Comparison of ENCODE assay signal across 9 cellular contexts in the genomic region with DNA sequence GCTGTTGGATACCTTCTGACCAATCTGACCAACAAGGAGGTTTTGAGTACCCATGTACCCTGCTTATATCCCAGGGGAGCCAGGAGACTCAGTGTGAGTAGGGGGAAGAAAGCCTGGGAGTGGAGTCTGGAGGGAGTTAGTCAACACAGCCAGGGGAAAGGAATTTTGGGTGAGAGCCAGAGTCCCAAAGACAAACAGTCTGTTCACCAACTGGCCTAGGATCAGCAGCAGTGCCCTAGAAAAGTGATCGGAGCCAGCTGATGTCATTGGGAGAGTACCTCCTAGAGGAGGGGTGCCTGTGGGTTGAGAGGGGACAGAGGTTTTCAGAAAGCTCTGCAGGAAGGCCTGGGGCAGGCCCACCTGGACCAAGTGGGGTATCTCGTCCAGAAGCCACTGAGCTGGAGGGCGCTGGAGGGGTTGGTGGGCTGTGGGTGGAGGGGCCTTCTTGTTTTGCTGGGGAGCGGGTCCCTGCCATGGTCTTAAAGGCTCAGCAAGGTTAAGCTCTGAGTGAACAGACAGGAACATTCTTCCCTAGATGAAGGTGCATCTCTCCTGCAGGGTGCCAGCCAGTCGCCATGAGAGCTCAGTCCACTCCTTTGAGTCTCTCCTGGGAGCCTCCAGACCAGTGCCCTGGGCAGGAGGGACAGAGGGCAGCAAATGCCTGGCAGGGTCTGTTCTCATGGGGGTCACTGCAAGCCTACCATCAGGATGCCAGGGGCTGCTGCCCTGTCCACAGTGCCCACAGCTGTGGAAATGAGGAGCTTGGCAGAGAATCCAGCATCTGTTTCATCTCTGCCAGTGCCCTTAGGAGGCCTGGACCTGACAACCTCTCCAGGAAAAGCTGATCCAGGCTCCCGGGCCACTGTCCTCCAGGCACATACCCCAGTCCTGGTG.
DNase-seq lines count a peak whose midpoint lies in the region; ATAC-seq and TF ChIP-seq lines count a peak whose summit lies in the region.
"Had no signal": no experiment of that assay in that cellular context is flagged by ENCODE, and none has a peak within 500 bp of the region (broad histone marks: within the 10 kb centered on the region; RNA-seq: fewer than 3 reads in every experiment).

No MANE protein-coding gene starts in this region.

- H4K20me1 ChIP-seq in HCT116 (ENCODE audit: insufficient read depth) (no peaks in the 10 kb centered on the region), hepatocyte (ENCODE audit: insufficient read depth, poor library complexity, severe bottlenecking) (no peaks in the 10 kb centered on the region)

- H3K9me2 ChIP-seq in HCT116 (ENCODE audit: insufficient read depth) (no peaks in the 10 kb centered on the region), hepatocyte (replicated peaks; ENCODE audit: insufficient read depth) (no peaks in the 10 kb centered on the region)

- ATAC-seq in HCT116: peak; percentile 64
- ATAC-seq: activated naive CD8-positive, alpha-beta T cell treated with anti-CD3 and anti-CD28 coated beads, Interleukin-2, amount 50 U/mL, for 24 hours had no signal

- intact Hi-C loops in HCT116 (cut with micrococcal nuclease): no loop called here
- intact Hi-C loops in ascending aorta (cut with DNase I): loop anchor here (2.0 to 5.0 kb wide), 3 partner anchors 20 to 624 kb away; no protein-coding TSS in a partner anchor

- H3K79me2 ChIP-seq in HCT116 (ENCODE audit: insufficient read depth, low read length) (no peaks in the 10 kb centered on the region), hepatocyte (peaks cover 12% of the 10 kb centered on the region)

- peak overlapping the region; percentile 26; the same call in 1 of the 2 replicates for H3K4me2 ChIP-seq in HCT116 (ENCODE audit: low read length)
- H3K4me2 ChIP-seq in hepatocyte: no peak overlapping the region

- H3K36me3 ChIP-seq in HCT116 (ENCODE audit: control insufficient read depth in 1 of 2, insufficient read depth in 2 of 2, low read length in 2 of 2) (no peaks in the 10 kb centered on the region), ascending aorta (peaks cover 0 to 3% of the 10 kb centered on the region in 2 donors), hepatocyte (replicated peaks; ENCODE audit: insufficient read depth, low read depth) (no peaks in the 10 kb centered on the region), stomach smooth muscle (ENCODE audit: control insufficient read depth in 2 of 2, insufficient read depth in 2 of 2, low read length in 2 of 2) (peaks cover 0 to 3% of the 10 kb centered on the region in 2 donors), WERI-Rb-1 (no peaks in the 10 kb centered on the region)

- TF ChIP-seq RAD21 in HCT116 (IDR thresholded peaks at IDR 0.05; ENCODE audit: low read depth): no peak

- H3K27ac ChIP-seq in HCT116 (ENCODE audit: low read depth, low read length) (no peak overlapping the region; the same call in 1 of the 2 replicates), ascending aorta (peak overlapping the region; percentile 61 to 87), hepatocyte (peak overlapping the region; percentile 73), stomach smooth muscle (ENCODE audit: low read length) (peak overlapping the region; percentile 49), WERI-Rb-1 (no peak overlapping the region)

- H2AFZ ChIP-seq in HCT116 (ENCODE audit: low read depth, low read length, poor library complexity, severe bottlenecking): no peak overlapping the region
- H2AFZ ChIP-seq in hepatocyte: no peak overlapping the region

- H3K9me3 ChIP-seq in HCT116 (ENCODE audit: control insufficient read depth in 1 of 2, insufficient read depth in 1 of 2, low read depth in 1 of 2, low read length in 2 of 2): no peaks in the 10 kb centered on the region
- no peaks in the 10 kb centered on the region for H3K9me3 ChIP-seq in ascending aorta
- no peaks in the 10 kb centered on the region for H3K9me3 ChIP-seq in hepatocyte (ENCODE audit: low read depth)
- no peaks in the 10 kb centered on the region for H3K9me3 ChIP-seq in stomach smooth muscle (ENCODE audit: control insufficient read depth in 2 of 2, low read length in 2 of 2)
- no peaks in the 10 kb centered on the region for H3K9me3 ChIP-seq in WERI-Rb-1 (ENCODE audit: severe bottlenecking)

- no peaks in the 10 kb centered on the region for H3K27me3 ChIP-seq in HCT116 (ENCODE audit: insufficient read depth, low read length)
- H3K27me3 ChIP-seq in ascending aorta: no peaks in the 10 kb centered on the region
- no peaks in the 10 kb centered on the region for H3K27me3 ChIP-seq in hepatocyte
- H3K27me3 ChIP-seq in stomach smooth muscle (ENCODE audit: control insufficient read depth in 1 of 2, insufficient read depth in 2 of 2, low read length in 2 of 2): no peaks in the 10 kb centered on the region
- H3K27me3 ChIP-seq in WERI-Rb-1 (ENCODE audit: insufficient read depth, low read depth, severe bottlenecking): no peaks in the 10 kb centered on the region

- RAD21 ChIA-PET in HCT116 (lab: Charles Lee; ENCODE audit: low non-redundant PET in 1 of 2, low total read pairs in 2 of 2, uncharacterized antibody in 2 of 2, unreplicated experiment in 2 of 2): no interaction called here

- TF ChIP-seq POLR2A in HCT116 (IDR thresholded peaks at IDR 0.05; ENCODE audit: borderline replicate concordance, extremely low read depth, insufficient read depth, insufficient read length): no peak

- peaks cover 10 to 12% of the 10 kb centered on the region in 2 experiments; a peak in 3 of 4 replicates for H3K4me1 ChIP-seq in HCT116 (ENCODE audit: control insufficient read depth in 1 of 2, insufficient read depth in 2 of 2, low read length in 2 of 2)
- peaks cover 3 to 17% of the 10 kb centered on the region in 2 donors for H3K4me1 ChIP-seq in ascending aorta
- H3K4me1 ChIP-seq in hepatocyte (ENCODE audit: insufficient read depth): peaks cover 22% of the 10 kb centered on the region
- peaks cover 29% of the 10 kb centered on the region for H3K4me1 ChIP-seq in stomach smooth muscle (ENCODE audit: control insufficient read depth, insufficient read depth, low read length)

- TF ChIP-seq CTCF in HCT116 (IDR thresholded peaks at IDR 0.05 in 2 of 3, conservative IDR thresholded peaks at IDR 0.05 in 1 of 3; ENCODE audit: borderline replicate concordance in 1 of 3, insufficient read depth in 1 of 3, low read depth in 2 of 3, low read length in 2 of 3) (no peak), ascending aorta (IDR thresholded peaks at IDR 0.05) (no peak), hepatocyte (IDR thresholded peaks at IDR 0.05; ENCODE audit: poor library complexity) (no peak), GM20000 (IDR thresholded peaks at IDR 0.05; ENCODE audit: extremely low read depth, missing control alignments) (no peak), WERI-Rb-1 (IDR thresholded peaks at IDR 0.05; ENCODE audit: low read depth, low read length) (no peak)

- 95% methylated on average over 6 of the region's 6 CpGs for WGBS in hepatocyte (ENCODE audit: low lambda C conversion rate, missing lambda C conversion rate)

- no peak overlapping the region for H3K4me3 ChIP-seq in HCT116 (replicated peaks in 1 of 2; ENCODE audit: low read depth in 1 of 2, low read length in 2 of 2)
- no peak overlapping the region for H3K4me3 ChIP-seq in ascending aorta
- no peak overlapping the region for H3K4me3 ChIP-seq in hepatocyte
- no peak overlapping the region for H3K4me3 ChIP-seq in stomach smooth muscle (ENCODE audit: low read length in 2 of 2)
- no peak overlapping the region for H3K4me3 ChIP-seq in WERI-Rb-1 (ENCODE audit: low read depth, low read length)

- no peak for DNase-seq in HCT116 (ENCODE audit: low read depth, low spot score)
- peak in 1 of 2 donors; percentile 89 for DNase-seq in ascending aorta (ENCODE audit: low spot score in 2 of 2)
- DNase-seq in hepatocyte (ENCODE audit: low spot score): peak; percentile 52
- DNase-seq in T-helper 1 cell: no peak
- DNase-seq in stimulated activated CD4-positive, alpha-beta T cell treated with anti-CD3 and anti-CD28 coated beads, Interleukin-2, amount 100 ng/mL, for 24 hours: no peak
- DNase-seq in GM20000 (ENCODE audit: low spot score): no peak
- DNase-seq in WERI-Rb-1: no peak
- DNase-seq: activated naive CD8-positive, alpha-beta T cell treated with anti-CD3 and anti-CD28 coated beads, Interleukin-2, amount 50 U/mL, for 24 hours had no signal

- no TSS peak for BruUV-seq in HCT116 (replicated peaks; lab: Mats Ljungman, UMichigan)

- CTCF ChIA-PET in HCT116 (lab: Charles Lee): no interaction called here

- POLR2A ChIA-PET in HCT116 (lab: Charles Lee): no interaction called here

- H3K9ac ChIP-seq in HCT116 (ENCODE audit: low read length): no peak overlapping the region
- H3K9ac ChIP-seq in stomach smooth muscle (ENCODE audit: low read length in 2 of 2): peak overlapping the region in 1 of 2 donors; percentile 21

TF ChIP-seq in HCT116, 20 proteins besides CTCF, POLR2A, EP300 and RAD21:
- no peak for TF ChIP-seq EZH2phosphoT487 (IDR thresholded peaks at IDR 0.05; ENCODE audit: borderline replicate concordance)
- no peak for TF ChIP-seq ZFX (IDR thresholded peaks at IDR 0.05)
- TF ChIP-seq ZBTB33 (IDR thresholded peaks at IDR 0.05; ENCODE audit: extremely low read depth, insufficient replicate concordance, low read length): no peak

Comparison
In these comparisons a context has a peak if more than half of its experiments do, and no peak if none do; other contexts are left out.
1. H3K27ac ChIP-seq: peak in ascending aorta (2 of 2), hepatocyte (single experiment) and stomach smooth muscle (single experiment); none in HCT116 (single experiment) and WERI-Rb-1 (single experiment).